In the genomic region with DNA sequence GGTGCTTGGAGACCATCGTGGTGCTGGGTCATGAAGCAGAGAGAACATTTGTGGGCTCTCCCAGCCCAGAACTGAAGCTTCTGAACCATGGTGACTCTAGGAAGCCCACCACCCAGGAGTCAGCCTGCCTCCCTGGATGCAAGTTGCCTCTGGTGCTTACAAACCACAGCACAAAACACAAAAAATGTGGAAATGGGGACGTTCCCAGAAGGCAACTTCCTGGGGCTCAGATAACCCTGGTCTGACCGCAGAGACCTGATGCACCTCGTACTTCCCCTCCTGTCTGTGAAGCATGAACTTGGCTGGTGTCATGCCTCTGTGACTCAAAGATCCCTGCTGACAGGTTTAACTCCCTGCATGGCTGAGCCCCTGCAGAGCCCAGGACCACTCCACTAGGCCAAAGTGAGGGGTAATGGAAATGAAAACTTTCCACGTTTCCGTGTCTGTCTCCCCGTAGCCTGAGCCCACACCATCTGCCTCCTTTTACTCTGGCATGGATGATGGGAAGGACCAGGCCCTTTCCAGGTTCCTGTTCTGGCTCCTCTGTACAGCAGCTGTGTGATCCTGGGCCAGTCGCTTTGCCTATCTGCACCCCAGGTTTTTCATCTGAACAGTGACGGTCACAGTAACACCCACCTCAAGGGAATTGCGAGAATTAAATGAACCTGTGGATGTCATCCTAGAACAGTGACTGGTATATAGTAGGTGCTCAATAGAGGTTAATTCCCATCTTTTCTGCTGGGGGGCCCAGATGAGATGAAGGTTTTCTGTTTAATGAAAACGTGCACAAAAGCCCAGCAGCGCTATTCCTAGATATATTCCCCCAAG, we compare ENCODE assay signal across 8 cellular contexts. TPM values are rescaled to one million over a fixed set of nuclear protein-coding genes. Genes with fewer than 3 reads are reported as not detected.
DNase-seq lines count a peak whose midpoint lies in the region; ATAC-seq and TF ChIP-seq lines count a peak whose summit lies in the region.

No MANE protein-coding gene starts in this region.

- peaks cover 63% of the 10 kb centered on the region for H3K4me1 Mint-ChIP-seq in activated CD8-positive, alpha-beta T cell treated with anti-CD3 and anti-CD28 coated beads for 36 hours (ENCODE audit: low read depth)

- no peaks in the 10 kb centered on the region for H3K4me1 ChIP-seq in HAP-1

- H3K27me3 ChIP-seq in HAP-1 (ENCODE audit: low read depth) (peaks cover 3% of the 10 kb centered on the region; the same call in 1 of the 2 replicates), H7 (ENCODE audit: control insufficient read depth, insufficient read depth, low read length) (no peaks in the 10 kb centered on the region)

- H3K4me3 Mint-ChIP-seq in activated CD8-positive, alpha-beta T cell treated with anti-CD3 and anti-CD28 coated beads for 36 hours, result peak overlapping the region; percentile 9

- peak; percentile 95 to 98 for ATAC-seq in activated CD4-positive, CD25-positive, alpha-beta regulatory T cell treated with anti-CD3 and anti-CD28 coated beads, Interleukin-2, amount 50 U/mL, for 24 hours
- ATAC-seq in HG03457 (IDR thresholded peaks at IDR 0.05; ENCODE audit: unreplicated experiment), result peak; percentile 44
- peak; percentile 90 for ATAC-seq in activated CD8-positive, alpha-beta T cell treated with anti-CD3 and anti-CD28 coated beads for 36 hours

- H3K36me3 Mint-ChIP-seq in activated CD8-positive, alpha-beta T cell treated with anti-CD3 and anti-CD28 coated beads for 36 hours (ENCODE audit: low read depth), result peaks cover 24% of the 10 kb centered on the region

- H3K9me3 Mint-ChIP-seq in activated CD8-positive, alpha-beta T cell treated with anti-CD3 and anti-CD28 coated beads for 36 hours, result no peaks in the 10 kb centered on the region

- CTCF ChIA-PET in activated CD8-positive, alpha-beta T cell treated with anti-CD3 and anti-CD28 coated beads for 36 hours (lab: Charles Lee), result interaction anchor here (0.6 to 2.9 kb wide), 6 partner anchors 9 to 57 kb away, joined by 3 to 9 read pairs (median 3); partner anchors contain the start of gene PPP1R16B

- POLR2A ChIA-PET in activated CD8-positive, alpha-beta T cell treated with anti-CD3 and anti-CD28 coated beads for 36 hours (lab: Charles Lee), result interaction anchor here (0.7 to 1.4 kb wide), 8 partner anchors 8 to 186 kb away, joined by 3 to 10 read pairs (median 4); partner anchors contain the start of gene PPP1R16B

- TF ChIP-seq CTCF in activated CD8-positive, alpha-beta T cell treated with anti-CD3 and anti-CD28 coated beads for 36 hours (IDR thresholded peaks at IDR 0.05), result no peak

- H3K27ac Mint-ChIP-seq in activated CD8-positive, alpha-beta T cell treated with anti-CD3 and anti-CD28 coated beads for 36 hours, result peak overlapping the region; percentile 79

- no peak for DNase-seq in activated CD4-positive, CD25-positive, alpha-beta regulatory T cell (lab: John Stamatoyannopoulos, UW)
- DNase-seq in activated CD8-positive, alpha-beta T cell treated with anti-CD3 and anti-CD28 coated beads for 36 hours, result peak; percentile 81
- DNase-seq in stimulated activated CD4-positive, alpha-beta T cell treated with anti-CD3 and anti-CD28 coated beads, Interleukin-2, amount 100 ng/mL, for 24 hours, result peak; percentile 49 to 59
- DNase-seq in NCI-H1417 treated with DMSO at 0.1 percent for 48 hours (lab: John Stamatoyannopoulos, UW) (no peak), HAP-1 (ENCODE audit: low spot score in 2 of 2) (no peak), H7 (no peak)

- no peaks in the 10 kb centered on the region for H3K27me3 Mint-ChIP-seq in activated CD8-positive, alpha-beta T cell treated with anti-CD3 and anti-CD28 coated beads for 36 hours

- in situ Hi-C loops in HAP-1 (cut with MboI; ENCODE audit: low sequenced_read_pairs), result no loop called here

- H3K4me3 ChIP-seq in HAP-1 (no peak overlapping the region), H7 (ENCODE audit: insufficient read depth, low read depth, low read length) (no peak overlapping the region)

- H3K9me3 ChIP-seq in HAP-1, result no peaks in the 10 kb centered on the region

- no peaks in the 10 kb centered on the region for H3K36me3 ChIP-seq in HAP-1 (replicated peaks)
- no peaks in the 10 kb centered on the region for H3K36me3 ChIP-seq in H7 (replicated peaks; ENCODE audit: control insufficient read depth, insufficient read depth, low read length)

- intact Hi-C loops in activated CD8-positive, alpha-beta T cell treated with anti-CD3 and anti-CD28 coated beads for 36 hours (cut with micrococcal nuclease), result no loop called here

RNA-seq across cellular contexts. Expression of gene PPP1R16B, which starts 57.7 kb away (rescaled TPM):
- 10 to 100 TPM; 74.9 to 81.4 TPM for total RNA-seq in activated CD8-positive, alpha-beta T cell treated with anti-CD3 and anti-CD28 coated beads for 36 hours
- total RNA-seq in H7 (2014; rRNA removed; shearing (Covaris generic)), result 19.8 and 23.6 TPM in 2 replicates

Comparison
In these comparisons a context has a peak if more than half of its experiments do, and no peak if none do; other contexts are left out.
1. ATAC-seq: peak in every context shown above with its lines; median percentile 96 in activated CD4-positive, CD25-positive, alpha-beta regulatory T cell treated with anti-CD3 and anti-CD28 coated beads, Interleukin-2, amount 50 U/mL, for 24 hours; 90 in activated CD8-positive, alpha-beta T cell treated with anti-CD3 and anti-CD28 coated beads for 36 hours; 44 in HG03457.
2. DNase-seq: peak in activated CD8-positive, alpha-beta T cell treated with anti-CD3 and anti-CD28 coated beads for 36 hours (single experiment) and stimulated activated CD4-positive, alpha-beta T cell treated with anti-CD3 and anti-CD28 coated beads, Interleukin-2, amount 100 ng/mL, for 24 hours (2 of 2); none in activated CD4-positive, CD25-positive, alpha-beta regulatory T cell (0 of 4), NCI-H1417 treated with DMSO at 0.1 percent for 48 hours (single experiment), HAP-1 (0 of 2) and H7 (single experiment).